16 cellular contexts compared by ENCODE assay signal in genomic region chr2:202689459-202689858, GRCh38.
"Had no signal": no experiment of that assay in that cellular context is flagged by ENCODE, and none has a peak within 500 bp of the region (broad histone marks: within the 10 kb centered on the region; RNA-seq: fewer than 3 reads in every experiment).

No MANE protein-coding gene starts in this region.

- H2AFZ ChIP-seq: hepatocyte had no signal

- H3K9me3 Mint-ChIP-seq: natural killer cell; T-helper 2 cell treated with Interferon-gamma antibody and Interleukin-4, amounts not matched to agents 5 μg/mL and 100 μg/mL, for 36 hours had no signal

- H3K27ac Mint-ChIP-seq: activated CD4-positive, alpha-beta T cell treated with anti-CD3 and anti-CD28 coated beads, Interleukin-2, amount 10 ng/mL, durations not matched to agents 7 days and 5 days; natural killer cell; T-helper 2 cell treated with Interferon-gamma antibody and Interleukin-4, amounts not matched to agents 5 μg/mL and 100 μg/mL, for 36 hours had no signal

- ATAC-seq: left lobe of liver, natural killer cell had no signal

- FAIRE-seq: keratinocyte had no signal

- DNase-seq: activated CD4-positive, alpha-beta T cell treated with anti-CD3 and anti-CD28 coated beads, Interleukin-2, amount 10 ng/mL, durations not matched to agents 7 days and 5 days; activated CD8-positive, alpha-beta memory T cell treated with anti-CD3 and anti-CD28 coated beads for 24 hours; mucosa of descending colon; natural killer cell; nucleus accumbens; stomach; SW 1271; testis had no signal

- H3K27ac ChIP-seq: ascending aorta, breast epithelium, right atrium auricular region, stomach, testis had no signal

- H3K4me1 ChIP-seq: ascending aorta, breast epithelium, right atrium auricular region, stomach, testis had no signal

- H3K4me3 Mint-ChIP-seq: activated CD4-positive, alpha-beta T cell treated with anti-CD3 and anti-CD28 coated beads, Interleukin-2, amount 10 ng/mL, durations not matched to agents 7 days and 5 days; natural killer cell; T-helper 2 cell treated with Interferon-gamma antibody and Interleukin-4, amounts not matched to agents 5 μg/mL and 100 μg/mL, for 36 hours had no signal

- H3K4me2 ChIP-seq: hepatocyte had no signal

- H3K36me3 Mint-ChIP-seq: natural killer cell had no signal

- H3K4me3 ChIP-seq: ascending aorta, breast epithelium, hepatocyte, mucosa of descending colon, right atrium auricular region, skin epidermis, stomach, testis had no signal

- H3K27me3 ChIP-seq: ascending aorta, breast epithelium, hepatocyte, right atrium auricular region, stomach, testis had no signal

- H3K27me3 Mint-ChIP-seq: activated CD4-positive, alpha-beta T cell treated with anti-CD3 and anti-CD28 coated beads, Interleukin-2, amount 10 ng/mL, durations not matched to agents 7 days and 5 days had no signal

- H3K9me3 ChIP-seq: ascending aorta, breast epithelium, mucosa of descending colon, right atrium auricular region, stomach, testis had no signal

- H3K36me3 ChIP-seq: ascending aorta, breast epithelium, right atrium auricular region, stomach had no signal
